ENCODE assay signal across 8 cellular contexts in the genomic region with DNA sequence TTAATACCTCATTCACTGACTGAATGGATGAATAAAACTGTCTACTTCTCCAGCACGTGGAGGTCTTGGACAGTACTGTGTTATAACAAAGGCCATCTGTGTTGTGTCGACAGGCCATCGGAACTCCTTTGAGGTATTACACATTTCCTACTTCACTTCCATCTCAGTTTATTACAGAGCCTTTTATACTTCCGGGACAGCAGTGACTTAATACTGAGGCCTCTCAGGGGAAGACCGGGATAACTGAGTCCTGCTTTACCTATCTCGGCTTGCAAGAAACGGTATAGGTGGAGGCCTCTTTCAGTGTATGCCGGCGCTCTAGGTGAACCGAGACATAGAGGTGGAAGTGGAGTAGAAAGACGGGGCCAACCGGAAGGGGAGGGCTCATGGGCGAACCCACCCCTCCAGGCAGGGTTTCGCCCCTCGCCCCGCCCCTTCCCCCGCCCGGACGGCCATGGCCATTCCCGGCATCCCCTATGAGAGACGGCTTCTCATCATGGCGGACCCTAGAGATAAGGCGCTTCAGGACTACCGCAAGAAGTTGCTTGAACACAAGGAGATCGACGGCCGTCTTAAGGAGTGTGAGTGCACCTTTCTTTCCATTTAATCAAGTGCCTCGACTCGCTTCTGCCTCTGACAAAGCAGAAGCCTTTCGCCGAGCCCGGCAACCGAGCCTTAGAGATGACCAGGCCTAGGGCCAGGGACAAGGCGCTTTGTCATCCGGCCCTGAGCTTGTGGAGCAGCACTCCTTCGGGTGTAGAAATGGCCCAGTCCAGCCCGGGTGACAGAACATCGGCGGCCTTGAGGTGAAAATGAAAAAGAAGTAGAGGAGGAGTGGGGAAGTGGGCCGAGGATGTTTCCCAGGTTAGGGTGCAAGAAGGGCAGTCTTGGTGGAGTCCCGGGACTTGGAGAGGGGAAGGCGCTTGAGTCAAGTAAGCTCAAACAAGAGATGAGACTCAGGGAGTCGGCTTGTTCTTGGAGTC. TPM values are rescaled to one million over a fixed set of nuclear protein-coding genes. Genes with fewer than 3 reads are reported as not detected.
DNase-seq lines count a peak whose midpoint lies in the region; ATAC-seq and TF ChIP-seq lines count a peak whose summit lies in the region.

A gene (plus strand): TSS at position 477 of the 983 bp plus-strand sequence. CDS start 20 bp downstream, at position 497.

- peaks cover 13% of the 10 kb centered on the region for H3K4me1 Mint-ChIP-seq in Calu3 (ENCODE audit: low read depth, unreplicated experiment)
- H3K4me1 Mint-ChIP-seq in activated CD8-positive, alpha-beta memory T cell treated with anti-CD3 and anti-CD28 coated beads, Interleukin-2, amount 10 ng/mL, durations not matched to agents 7 days and 5 days = peaks cover 46% of the 10 kb centered on the region

- no peaks in the 10 kb centered on the region for H3K27me3 ChIP-seq in HUES48 (ENCODE audit: control insufficient read depth, insufficient read depth, low read length)
- H3K27me3 ChIP-seq in NT2/D1 (ENCODE audit: insufficient read depth, insufficient read length) = no peaks in the 10 kb centered on the region
- H3K27me3 ChIP-seq in endocrine pancreas (ENCODE audit: control insufficient read depth, insufficient read depth, low read length) = no peaks in the 10 kb centered on the region

- H3K27me3 Mint-ChIP-seq in Calu3 (ENCODE audit: unreplicated experiment) = no peaks in the 10 kb centered on the region
- no peaks in the 10 kb centered on the region for H3K27me3 Mint-ChIP-seq in activated CD8-positive, alpha-beta memory T cell treated with anti-CD3 and anti-CD28 coated beads, Interleukin-2, amount 10 ng/mL, durations not matched to agents 7 days and 5 days

- intact Hi-C loops in Calu3 (cut with micrococcal nuclease; ENCODE audit: unreplicated experiment) = loop anchor here (10.0 kb wide), 1 partner anchor 152 kb away; a partner anchor contains a TSS

- H3K9me3 ChIP-seq in HUES48 (ENCODE audit: control insufficient read depth, insufficient read depth, low read length) = no peaks in the 10 kb centered on the region
- no peaks in the 10 kb centered on the region for H3K9me3 ChIP-seq in NT2/D1 (ENCODE audit: insufficient read depth, low read length)
- no peaks in the 10 kb centered on the region for H3K9me3 ChIP-seq in endocrine pancreas (ENCODE audit: control insufficient read depth, low read length)
- no peaks in the 10 kb centered on the region for H3K9me3 ChIP-seq in mesodermal cell (ENCODE audit: control insufficient read depth, low read length)

- H3K36me3 ChIP-seq in HUES48 (ENCODE audit: control insufficient read depth, insufficient read depth, low read length) (peaks cover 39% of the 10 kb centered on the region), NT2/D1 (ENCODE audit: insufficient read depth, insufficient read length, low read length) (peaks cover 38% of the 10 kb centered on the region), endocrine pancreas (ENCODE audit: control insufficient read depth, insufficient read depth, low read length) (no peaks in the 10 kb centered on the region), mesodermal cell (ENCODE audit: control insufficient read depth, insufficient read depth, low read length) (peaks cover 32% of the 10 kb centered on the region)

- WGBS in mesodermal cell (ENCODE audit: insufficient coverage in 2 of 2), 2 experiments = 5% methylated on average over 37 to 38 of the region's 43 CpGs

- H3K27ac Mint-ChIP-seq in Calu3 (ENCODE audit: unreplicated experiment) = peak within 1 kb of the TSS; percentile 97
- H3K27ac Mint-ChIP-seq in activated CD8-positive, alpha-beta memory T cell treated with anti-CD3 and anti-CD28 coated beads, Interleukin-2, amount 10 ng/mL, durations not matched to agents 7 days and 5 days = peak within 1 kb of the TSS; percentile 89

- H3K9me3 Mint-ChIP-seq in Calu3 (ENCODE audit: low read depth, unreplicated experiment) = peaks cover 2% of the 10 kb centered on the region
- H3K9me3 Mint-ChIP-seq in activated CD8-positive, alpha-beta memory T cell treated with anti-CD3 and anti-CD28 coated beads, Interleukin-2, amount 10 ng/mL, durations not matched to agents 7 days and 5 days (ENCODE audit: low read depth) = no peaks in the 10 kb centered on the region

- H3K36me3 Mint-ChIP-seq in Calu3 (ENCODE audit: insufficient read depth, unreplicated experiment) = peaks cover 44% of the 10 kb centered on the region
- peaks cover 31% of the 10 kb centered on the region for H3K36me3 Mint-ChIP-seq in activated CD8-positive, alpha-beta memory T cell treated with anti-CD3 and anti-CD28 coated beads, Interleukin-2, amount 10 ng/mL, durations not matched to agents 7 days and 5 days

- DNase-seq in Calu3 = peak; percentile 93
- DNase-seq in NT2/D1 (ENCODE audit: low read depth, low spot score) = peak; percentile 81
- peak; percentile 97 for DNase-seq in activated CD8-positive, alpha-beta memory T cell treated with anti-CD3 and anti-CD28 coated beads, Interleukin-2, amount 10 ng/mL, durations not matched to agents 7 days and 5 days
- peak; percentile 85 to 88 for DNase-seq in stimulated activated CD8-positive, alpha-beta memory T cell treated with anti-CD3 and anti-CD28 coated beads, Interleukin-15, amount 100 ng/mL, for 4 hours (ENCODE audit: low read depth in 2 of 2)

- H3K4me1 ChIP-seq in HUES48 (ENCODE audit: control insufficient read depth, insufficient read depth, low read length) (0 out of 2 replicates have a peak, but pooled peaks cover 9% of the 10 kb centered on the region), NT2/D1 (ENCODE audit: insufficient read depth, insufficient read length) (no peaks in the 10 kb centered on the region), endocrine pancreas (ENCODE audit: control insufficient read depth, insufficient read depth, low read length) (peaks cover 21% of the 10 kb centered on the region), mesodermal cell (ENCODE audit: control insufficient read depth, insufficient read depth, low read length, poor library complexity, severe bottlenecking) (peaks cover 7% of the 10 kb centered on the region)

- H3K9ac ChIP-seq in HUES48 (ENCODE audit: low read depth, low read length) (peak within 1 kb of the TSS; percentile 94), NT2/D1 (ENCODE audit: insufficient read length, low read depth) (peak within 1 kb of the TSS; percentile 97), endocrine pancreas (ENCODE audit: control insufficient read depth, insufficient read depth, low read length) (peak within 1 kb of the TSS; percentile 99)

- peak within 1 kb of the TSS; percentile 95 for H3K4me3 ChIP-seq in HUES48 (ENCODE audit: low read depth, low read length)
- peak within 1 kb of the TSS; percentile 96 for H3K4me3 ChIP-seq in NT2/D1 (ENCODE audit: insufficient read length, low read depth)
- H3K4me3 ChIP-seq in endocrine pancreas (ENCODE audit: control insufficient read depth, insufficient read depth, low read length) = peak within 1 kb of the TSS; percentile 99
- peak within 1 kb of the TSS; percentile 94 for H3K4me3 ChIP-seq in mesodermal cell (ENCODE audit: extremely low read depth, insufficient read depth, low read length, poor library complexity, severe bottlenecking)

- H3K27ac ChIP-seq in HUES48 (ENCODE audit: low read depth, low read length) (peak within 1 kb of the TSS; percentile 86), mesodermal cell (ENCODE audit: low read depth, low read length, severe bottlenecking) (peak within 1 kb of the TSS; percentile 85)

- peak; percentile 97 for ATAC-seq in GM21423 (IDR thresholded peaks at IDR 0.05; ENCODE audit: unreplicated experiment)
- peak; percentile 98 for ATAC-seq in activated CD8-positive, alpha-beta memory T cell treated with anti-CD3 and anti-CD28 coated beads, Interleukin-2, amount 10 ng/mL, durations not matched to agents 7 days and 5 days

- BruUV-seq in Calu3 (replicated peaks; lab: Mats Ljungman, UMichigan) = no TSS peak

- peak within 1 kb of the TSS; percentile 95 for H3K4me3 Mint-ChIP-seq in Calu3 (ENCODE audit: low read depth, unreplicated experiment)
- H3K4me3 Mint-ChIP-seq in activated CD8-positive, alpha-beta memory T cell treated with anti-CD3 and anti-CD28 coated beads, Interleukin-2, amount 10 ng/mL, durations not matched to agents 7 days and 5 days = peak within 1 kb of the TSS; percentile 99

- TF ChIP-seq CTCF in Calu3 (IDR thresholded peaks at IDR 0.05; ENCODE audit: unreplicated experiment) = no peak

- CTCF ChIA-PET in Calu3 (lab: Charles Lee) = interaction anchor here (0.6 to 0.7 kb wide), 2 partner anchors 157 to 1428 kb away, joined by 5 to 6 read pairs; no protein-coding TSS in a partner anchor
- CTCF ChIA-PET in activated CD8-positive, alpha-beta memory T cell treated with anti-CD3 and anti-CD28 coated beads, Interleukin-2, amount 10 ng/mL, durations not matched to agents 7 days and 5 days (lab: Charles Lee) = interaction anchor here (0.8 to 1.2 kb wide), 2 partner anchors 9 to 11 kb away, joined by 3 to 9 read pairs; a partner anchor contains a TSS

RNA-seq across cellular contexts. Expression of the gene that starts here (rescaled TPM):
- total RNA-seq in Calu3 (2022) = 104 TPM in 2 replicates
- 10 to 100 TPM; 77.3 to 92.4 TPM for total RNA-seq in activated CD8-positive, alpha-beta memory T cell treated with anti-CD3 and anti-CD28 coated beads, Interleukin-2, amount 10 ng/mL, durations not matched to agents 7 days and 5 days
- 88.1 TPM for polyA plus RNA-seq in mesodermal cell (2013, experiment 1 of 2)
- 111 TPM for polyA plus RNA-seq in mesodermal cell (2013, experiment 2 of 2)

Comparison
In these comparisons a context has a peak if more than half of its experiments do, and no peak if none do; other contexts are left out.
1. Peak in every context shown above with its lines: DNase-seq, ATAC-seq, H3K4me3 ChIP-seq and H3K27ac ChIP-seq.